Comparison of ENCODE assay signal across 1 cellular context in the genomic region with DNA sequence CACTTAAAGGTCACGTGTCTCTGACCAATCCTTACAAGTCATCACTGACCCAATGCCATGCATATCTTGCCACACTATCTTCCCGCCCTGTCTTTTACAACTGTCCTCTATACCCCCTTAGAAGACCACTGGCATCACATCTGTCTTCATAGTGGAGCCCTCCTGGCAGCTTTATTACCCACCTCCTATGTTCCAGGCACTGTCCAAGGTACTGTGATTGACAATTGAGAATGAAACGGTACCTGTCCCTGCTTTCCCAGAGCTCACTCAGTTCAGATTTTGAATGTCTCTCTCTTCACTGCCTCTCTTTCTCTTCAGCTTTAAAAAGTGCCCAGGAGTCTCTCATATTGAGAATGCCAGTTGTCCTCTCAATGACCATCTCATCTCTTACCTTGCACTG.
TF ChIP-seq lines count a peak whose summit lies in the region.

No MANE protein-coding gene starts in this region.

TF ChIP-seq in GM23338, 12 proteins besides CTCF, POLR2A, EP300 and RAD21 (continued from another document):
- TF ChIP-seq REST (IDR thresholded peaks at IDR 0.05; ENCODE audit: unreplicated experiment) = peak; percentile 62
TF ChIP-seq in GM23338: peak in this region for 1.
